Comparison of ENCODE assay signal across 19 cellular contexts in the genomic region with DNA sequence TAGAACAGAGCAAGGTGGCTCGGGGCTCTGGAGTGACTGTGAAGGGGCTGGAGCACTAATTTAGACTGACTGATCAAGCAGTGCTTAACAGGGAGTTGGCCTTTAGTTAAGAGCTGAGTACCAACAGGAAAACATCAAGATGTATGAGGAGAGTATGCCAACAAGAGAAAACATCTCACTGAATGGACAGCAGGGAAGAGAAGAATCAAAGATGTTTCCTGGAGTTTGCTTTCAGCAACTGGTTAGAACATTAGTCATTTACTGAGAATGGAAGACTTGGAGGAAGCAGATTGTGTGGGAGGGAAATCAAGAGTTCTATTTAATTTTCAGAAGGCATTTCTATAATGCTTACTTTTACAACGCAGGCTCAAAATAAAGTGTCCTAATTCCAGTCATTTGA.
DNase-seq lines count a peak whose midpoint lies in the region; ATAC-seq, FAIRE-seq and TF ChIP-seq lines count a peak whose summit lies in the region.
"Had no signal": no experiment of that assay in that cellular context is flagged by ENCODE, and none has a peak within 500 bp of the region (broad histone marks: within the 10 kb centered on the region; RNA-seq: fewer than 3 reads in every experiment).

No MANE protein-coding gene starts in this region.

- H3K4me1 ChIP-seq in astrocyte (ENCODE audit: insufficient read depth, low read length): peaks cover 33% of the 10 kb centered on the region
- H3K4me1 ChIP-seq in skeletal muscle satellite cell (ENCODE audit: control insufficient read depth, insufficient read depth, low read length): peaks cover 51% of the 10 kb centered on the region
- H3K4me1 ChIP-seq: parathyroid adenoma had no signal

- H3K36me3 Mint-ChIP-seq in astrocyte (ENCODE audit: low read depth, unreplicated experiment): no peaks in the 10 kb centered on the region
- H3K36me3 Mint-ChIP-seq: CD4-positive, CD25-positive, alpha-beta regulatory T cell had no signal

- peak overlapping the region; percentile 95 for H3K27ac Mint-ChIP-seq in astrocyte (ENCODE audit: unreplicated experiment)
- H3K27ac Mint-ChIP-seq: activated B cell treated with CpG ODN at 0.5 μM for 24 hours had no signal

- H3K36me3 ChIP-seq in astrocyte (ENCODE audit: insufficient read depth, low read length): no peaks in the 10 kb centered on the region
- H3K36me3 ChIP-seq in skeletal muscle satellite cell (ENCODE audit: insufficient read depth, low read length): no peaks in the 10 kb centered on the region
- H3K36me3 ChIP-seq: stomach had no signal

- ATAC-seq in GM19328 (IDR thresholded peaks at IDR 0.05; ENCODE audit: unreplicated experiment): no peak

- H3K27ac ChIP-seq in astrocyte (ENCODE audit: low read depth, low read length): peak overlapping the region; percentile 76
- H3K27ac ChIP-seq: dorsolateral prefrontal cortex, HL-60, parathyroid adenoma, stomach had no signal

- no peak overlapping the region for H3K4me3 ChIP-seq in astrocyte (ENCODE audit: insufficient read depth, low read depth, low read length)
- H3K4me3 ChIP-seq in fibroblast of the aortic adventitia (ENCODE audit: low read depth, low read length): no peak overlapping the region
- no peak overlapping the region for H3K4me3 ChIP-seq in skeletal muscle satellite cell (ENCODE audit: low read length)
- H3K4me3 ChIP-seq: dorsolateral prefrontal cortex, stomach had no signal

- peak; percentile 67 for FAIRE-seq in astrocyte (lab: Jason Lieb, UNC)

- H3K79me2 ChIP-seq in astrocyte (ENCODE audit: insufficient read depth, low read length): no peaks in the 10 kb centered on the region
- H3K79me2 ChIP-seq: parathyroid adenoma had no signal

- H3K27me3 Mint-ChIP-seq in astrocyte (ENCODE audit: low read depth, unreplicated experiment): no peaks in the 10 kb centered on the region
- H3K27me3 Mint-ChIP-seq: activated B cell treated with CpG ODN at 0.5 μM for 24 hours; CD4-positive, CD25-positive, alpha-beta regulatory T cell had no signal

- no peaks in the 10 kb centered on the region for H3K9me3 ChIP-seq in astrocyte (ENCODE audit: insufficient read depth, low read depth, low read length)
- no peaks in the 10 kb centered on the region for H3K9me3 ChIP-seq in skeletal muscle satellite cell (replicated peaks; ENCODE audit: low read length)
- H3K9me3 ChIP-seq: stomach had no signal

- H3K4me1 Mint-ChIP-seq in astrocyte (ENCODE audit: low read depth, unreplicated experiment): peaks cover 40% of the 10 kb centered on the region
- H3K4me1 Mint-ChIP-seq: activated B cell treated with CpG ODN at 0.5 μM for 24 hours; CD4-positive, CD25-positive, alpha-beta regulatory T cell had no signal

- DNase-seq in HS-5 (ENCODE audit: low read depth) (peak; percentile 28), astrocyte (ENCODE audit: low read depth) (peak; percentile 76), fibroblast of the aortic adventitia (ENCODE audit: low read depth) (peak; percentile 69), SHP77 treated with DMSO at 0.1 percent for 48 hours (lab: John Stamatoyannopoulos, UW) (no peak)
- DNase-seq in effector CD8-positive, alpha-beta T cell (lab: John Stamatoyannopoulos, UW): no peak
- DNase-seq: activated B cell treated with CpG ODN at 0.5 μM for 24 hours; activated effector memory CD4-positive, alpha-beta T cell treated with Interleukin-2 at 50 U/mL for 16 hours; aorta; CD4-positive, CD25-positive, alpha-beta regulatory T cell; dorsolateral prefrontal cortex; midbrain; NCI-H187; NCI-H526 treated with DMSO at 0.1 percent for 48 hours; RPMI8226; stomach had no signal

- H2AFZ ChIP-seq in astrocyte (ENCODE audit: low read depth, low read length): no peak overlapping the region
- H2AFZ ChIP-seq: parathyroid adenoma had no signal

- H3K9ac ChIP-seq in astrocyte (ENCODE audit: low read length): peak overlapping the region; percentile 41
- peak overlapping the region; percentile 62 for H3K9ac ChIP-seq in skeletal muscle satellite cell (ENCODE audit: low read depth, low read length)
- H3K9ac ChIP-seq: parathyroid adenoma had no signal

- no peaks in the 10 kb centered on the region for H3K9me3 Mint-ChIP-seq in astrocyte (ENCODE audit: unreplicated experiment)
- H3K9me3 Mint-ChIP-seq: activated B cell treated with CpG ODN at 0.5 μM for 24 hours had no signal

- no peaks in the 10 kb centered on the region for H3K27me3 ChIP-seq in astrocyte (ENCODE audit: insufficient read depth, low read length)
- H3K27me3 ChIP-seq in skeletal muscle satellite cell (ENCODE audit: control insufficient read depth, insufficient read depth, low read length): no peaks in the 10 kb centered on the region
- H3K27me3 ChIP-seq: stomach had no signal

- no peak overlapping the region for H3K4me3 Mint-ChIP-seq in astrocyte (ENCODE audit: unreplicated experiment)
- H3K4me3 Mint-ChIP-seq: activated B cell treated with CpG ODN at 0.5 μM for 24 hours; CD4-positive, CD25-positive, alpha-beta regulatory T cell had no signal

- H4K20me1 ChIP-seq in astrocyte (ENCODE audit: insufficient read depth, low read length): no peaks in the 10 kb centered on the region

- peak overlapping the region; percentile 48 for H3K4me2 ChIP-seq in astrocyte (ENCODE audit: low read length)
- peak overlapping the region; percentile 36 for H3K4me2 ChIP-seq in skeletal muscle satellite cell (ENCODE audit: low read length)

- TF ChIP-seq CTCF in astrocyte (IDR thresholded peaks at IDR 0.05; ENCODE audit: insufficient read depth, low read depth, low read length) (no peak), fibroblast of the aortic adventitia (IDR thresholded peaks at IDR 0.05; ENCODE audit: insufficient read depth, low read length) (no peak)

Comparison
In these comparisons a context has a peak if more than half of its experiments do, and no peak if none do; other contexts are left out.
1. DNase-seq: peak in HS-5 (single experiment), astrocyte (single experiment) and fibroblast of the aortic adventitia (single experiment); none in effector CD8-positive, alpha-beta T cell (single experiment) and SHP77 treated with DMSO at 0.1 percent for 48 hours (single experiment).